2 cellular contexts compared by ENCODE assay signal in the genomic region with DNA sequence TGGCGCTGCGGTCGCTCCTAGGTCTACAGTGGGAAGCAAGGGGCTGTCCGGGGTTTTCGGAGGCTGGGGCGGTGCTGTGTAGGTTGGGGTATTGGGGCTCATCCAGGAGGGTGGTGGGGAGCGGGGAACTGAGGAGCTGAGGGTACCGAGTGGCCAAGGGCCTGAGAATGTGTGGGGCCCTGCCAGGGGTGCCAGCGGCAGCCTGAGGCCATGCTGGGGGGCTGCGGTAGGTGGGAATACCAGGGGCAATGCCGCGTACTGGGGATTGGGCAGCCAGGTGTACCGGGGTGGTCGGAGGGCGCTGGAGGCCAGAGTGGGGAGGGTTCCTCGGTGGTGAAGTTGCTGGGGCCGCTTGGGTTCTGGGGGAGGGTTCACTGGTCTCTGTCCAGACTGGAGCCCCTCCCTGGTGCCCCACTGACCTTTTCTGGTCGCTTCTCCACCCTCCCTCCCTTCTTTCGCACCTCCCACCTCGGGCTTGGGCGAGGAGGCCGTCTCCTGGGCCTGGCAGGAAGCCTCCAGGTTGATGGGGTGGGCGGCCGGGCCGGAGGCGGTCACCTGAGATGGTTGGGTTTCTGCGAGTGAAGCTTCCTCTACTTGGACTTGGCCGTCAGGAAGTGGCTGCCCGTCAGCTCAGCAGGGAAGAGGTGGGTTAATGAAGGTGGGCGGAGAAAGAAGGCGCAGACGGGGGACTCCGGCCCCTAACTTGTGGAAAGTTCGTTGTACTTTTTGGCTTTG.
TF ChIP-seq lines count a peak whose summit lies in the region.

No MANE protein-coding gene starts in this region.

TF ChIP-seq in HEK293, 187 proteins besides CTCF, POLR2A, EP300 and RAD21:
- TF ChIP-seq SP3 (tag by site-specific recombination; IDR thresholded peaks at IDR 0.05) (peak; percentile 76), GLIS2 (tag by site-specific recombination; IDR thresholded peaks at IDR 0.05) (peak; percentile 83), GLI4 (tag by site-specific recombination; IDR thresholded peaks at IDR 0.05) (no peak), ZFHX2 (tag by site-specific recombination; conservative IDR thresholded peaks at IDR 0.05) (peak; percentile 97), ZBTB48 (tag by site-specific recombination; IDR thresholded peaks at IDR 0.05) (peak; percentile 20; the same call in 1 of the 2 replicates), SP2 (tag by site-specific recombination; IDR thresholded peaks at IDR 0.05) (peak; percentile 83), ZNF600 (tag by site-specific recombination; IDR thresholded peaks at IDR 0.05) (0 out of 2 replicates have a peak, but pooled peaks have one; percentile 22), ZNF350 (tag by site-specific recombination; IDR thresholded peaks at IDR 0.05) (no peak), ZNF211 (tag by site-specific recombination; IDR thresholded peaks at IDR 0.05; ENCODE audit: low read depth) (no peak), GLIS1 (tag by site-specific recombination; IDR thresholded peaks at IDR 0.05) (peak; percentile 28; the same call in 1 of the 2 replicates), EGR2 (tag by site-specific recombination; IDR thresholded peaks at IDR 0.05; ENCODE audit: low read depth) (peak; percentile 97), HOXC10 (CRISPR knock-in tag; IDR thresholded peaks at IDR 0.05) (0 out of 2 replicates have a peak, but pooled peaks have one; percentile 29)
- TF ChIP-seq, protein P1, sequence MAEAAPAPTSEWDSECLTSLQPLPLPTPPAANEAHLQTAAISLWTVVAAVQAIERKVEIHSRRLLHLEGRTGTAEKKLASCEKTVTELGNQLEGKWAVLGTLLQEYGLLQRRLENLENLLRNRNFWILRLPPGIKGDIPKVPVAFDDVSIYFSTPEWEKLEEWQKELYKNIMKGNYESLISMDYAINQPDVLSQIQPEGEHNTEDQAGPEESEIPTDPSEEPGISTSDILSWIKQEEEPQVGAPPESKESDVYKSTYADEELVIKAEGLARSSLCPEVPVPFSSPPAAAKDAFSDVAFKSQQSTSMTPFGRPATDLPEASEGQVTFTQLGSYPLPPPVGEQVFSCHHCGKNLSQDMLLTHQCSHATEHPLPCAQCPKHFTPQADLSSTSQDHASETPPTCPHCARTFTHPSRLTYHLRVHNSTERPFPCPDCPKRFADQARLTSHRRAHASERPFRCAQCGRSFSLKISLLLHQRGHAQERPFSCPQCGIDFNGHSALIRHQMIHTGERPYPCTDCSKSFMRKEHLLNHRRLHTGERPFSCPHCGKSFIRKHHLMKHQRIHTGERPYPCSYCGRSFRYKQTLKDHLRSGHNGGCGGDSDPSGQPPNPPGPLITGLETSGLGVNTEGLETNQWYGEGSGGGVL (tag by site-specific recombination; IDR thresholded peaks at IDR 0.05), result peak; percentile 39

TF ChIP-seq in H1, 55 proteins besides CTCF, POLR2A, EP300 and RAD21:
- TF ChIP-seq SIRT6 (IDR thresholded peaks at IDR 0.05; ENCODE audit: low read length) (no peak), TBP (IDR thresholded peaks at IDR 0.05; ENCODE audit: low read depth, low read length) (no peak), SP4 (IDR thresholded peaks at IDR 0.05; ENCODE audit: low read length) (no peak), CEBPB (IDR thresholded peaks at IDR 0.05; ENCODE audit: low read depth, low read length) (no peak), FOSL1 (IDR thresholded peaks at IDR 0.05; ENCODE audit: insufficient read depth, low read depth, low read length) (no peak), CHD1 (IDR thresholded peaks at IDR 0.05; ENCODE audit: low read depth, low read length) (no peak), TEAD4 (IDR thresholded peaks at IDR 0.05; ENCODE audit: low read depth, low read length) (no peak), EGR1 (IDR thresholded peaks at IDR 0.05; ENCODE audit: borderline replicate concordance, low read depth, low read length) (no peak), SP1 (IDR thresholded peaks at IDR 0.05; ENCODE audit: low read depth, low read length) (no peak), CBX8 (IDR thresholded peaks at IDR 0.05; ENCODE audit: borderline replicate concordance, low read depth, low read length) (no peak), CHD2 (IDR thresholded peaks at IDR 0.05; ENCODE audit: low read length) (no peak), BACH1 (IDR thresholded peaks at IDR 0.05; ENCODE audit: low read length) (no peak), RFX5 (IDR thresholded peaks at IDR 0.05; ENCODE audit: borderline replicate concordance, low read depth, low read length) (no peak), SP2 (IDR thresholded peaks at IDR 0.05; ENCODE audit: low read length) (no peak)
- TF ChIP-seq, protein P2, sequence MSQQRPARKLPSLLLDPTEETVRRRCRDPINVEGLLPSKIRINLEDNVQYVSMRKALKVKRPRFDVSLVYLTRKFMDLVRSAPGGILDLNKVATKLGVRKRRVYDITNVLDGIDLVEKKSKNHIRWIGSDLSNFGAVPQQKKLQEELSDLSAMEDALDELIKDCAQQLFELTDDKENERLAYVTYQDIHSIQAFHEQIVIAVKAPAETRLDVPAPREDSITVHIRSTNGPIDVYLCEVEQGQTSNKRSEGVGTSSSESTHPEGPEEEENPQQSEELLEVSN (IDR thresholded peaks at IDR 0.05), result no peak
